ENCODE assay signal across 11 cellular contexts in genomic region chr11:47258317-47258902, GRCh38. TPM values are rescaled to one million over a fixed set of nuclear protein-coding genes. Genes with fewer than 3 reads are reported as not detected.
A peak's percentile ranks its signal among the peaks of the same experiment; 100 is the strongest.
DNase-seq lines count a peak whose midpoint lies in the region; ATAC-seq, FAIRE-seq and TF ChIP-seq lines count a peak whose summit lies in the region.
"Had no signal": no experiment of that assay in that cellular context is flagged by ENCODE, and none has a peak within 500 bp of the region (broad histone marks: within the 10 kb centered on the region; RNA-seq: fewer than 3 reads in every experiment).

No MANE protein-coding gene starts in this region.

- TF ChIP-seq EP300 in HepG2 (IDR thresholded peaks at IDR 0.05; ENCODE audit: low read depth in 2 of 2, low read length in 2 of 2) = no peak
- no peak for TF ChIP-seq EP300 in HepG2 (CRISPR knock-in tag; IDR thresholded peaks at IDR 0.05; ENCODE audit: borderline replicate concordance)

- intact Hi-C loops in MCF 10A (cut with micrococcal nuclease) (loop anchor here (2.0 kb wide), 1 partner anchor 90 kb away; no protein-coding TSS in a partner anchor), HepG2 (cut with micrococcal nuclease; ENCODE audit: unreplicated experiment) (loop anchor here (2.0 kb wide), 1 partner anchor 96 kb away; no protein-coding TSS in a partner anchor)

- H3K36me3 ChIP-seq in HEK293 (ENCODE audit: control insufficient read depth in 2 of 2, insufficient read depth in 1 of 2, low read length in 2 of 2) (peaks cover 0 to 9% of the 10 kb centered on the region in 2 experiments; a peak in 1 of 3 replicates), HepG2 (replicated peaks in 1 of 2; ENCODE audit: control insufficient read depth in 1 of 2, insufficient read depth in 2 of 2, low read length in 2 of 2) (peaks cover 1 to 2% of the 10 kb centered on the region in 2 experiments; a peak in 2 of 5 replicates), smooth muscle cell (ENCODE audit: low read depth) (no peaks in the 10 kb centered on the region)

- peak overlapping the region; percentile 80 for H3K4me3 Mint-ChIP-seq in MCF 10A (ENCODE audit: unreplicated experiment)

- H2AFZ ChIP-seq in HepG2 (ENCODE audit: low read length) (no peak overlapping the region), smooth muscle cell (ENCODE audit: low read depth) (peak overlapping the region; percentile 87)

- H3K79me2 ChIP-seq in HepG2 (ENCODE audit: insufficient read depth, low read length) (peaks cover 11% of the 10 kb centered on the region), smooth muscle cell (ENCODE audit: low read depth) (no peaks in the 10 kb centered on the region)

- H4K20me1 ChIP-seq in HepG2 (ENCODE audit: insufficient read depth, low read length) = no peaks in the 10 kb centered on the region
- no peaks in the 10 kb centered on the region for H4K20me1 ChIP-seq in smooth muscle cell (ENCODE audit: low read depth)

- H3K4me1 ChIP-seq in HEK293 (ENCODE audit: control insufficient read depth, insufficient read depth, low read length) = 0 out of 2 replicates have a peak, but pooled peaks cover 4% of the 10 kb centered on the region
- H3K4me1 ChIP-seq in HepG2 (ENCODE audit: insufficient read depth, low read length) = peaks cover 62% of the 10 kb centered on the region
- H3K4me1 ChIP-seq in smooth muscle cell (ENCODE audit: low read depth) = peaks cover 20% of the 10 kb centered on the region

- WGBS in HepG2 (ENCODE audit: low lambda C conversion rate) = 39% methylated on average over 11 of the region's 11 CpGs
- WGBS in smooth muscle cell (ENCODE audit: low lambda C conversion rate) = 81% methylated on average over 11 of the region's 11 CpGs

- no peak overlapping the region for H3K4me3 ChIP-seq in HEK293 (ENCODE audit: low read depth, low read length)
- peak overlapping the region; percentile 57 to 72 (median 65) for H3K4me3 ChIP-seq in HepG2 (replicated peaks in 1 of 3; ENCODE audit: insufficient read depth in 1 of 3, low read depth in 2 of 3, low read length in 3 of 3)
- H3K4me3 ChIP-seq in smooth muscle cell = peak overlapping the region; percentile 39
- H3K4me3 ChIP-seq: mucosa of descending colon had no signal

- no peak overlapping the region for H3K27ac ChIP-seq in HEK293 (ENCODE audit: extremely low read depth, low read depth, low read length)
- peak overlapping the region; percentile 74 for H3K27ac ChIP-seq in HepG2 (ENCODE audit: extremely low read length, insufficient read depth, low read length)
- peak overlapping the region; percentile 5 for H3K27ac ChIP-seq in smooth muscle cell (ENCODE audit: low read depth)

- in situ Hi-C loops in HepG2 (cut with HindIII; ENCODE audit: extremely low pct_ligation_motif_present, low pct_unique_long_range_greater_than_20kb) = no loop called here

- H3K9me3 ChIP-seq in HEK293 (ENCODE audit: control insufficient read depth, insufficient read depth, low read depth, low read length) (no peaks in the 10 kb centered on the region), HepG2 (ENCODE audit: low read length) (no peaks in the 10 kb centered on the region), smooth muscle cell (replicated peaks; ENCODE audit: low read depth) (no peaks in the 10 kb centered on the region)
- H3K9me3 ChIP-seq: mucosa of descending colon had no signal

- no peaks in the 10 kb centered on the region for H3K27me3 Mint-ChIP-seq in MCF 10A (ENCODE audit: insufficient read depth, unreplicated experiment)

- peaks cover 5% of the 10 kb centered on the region for H3K36me3 Mint-ChIP-seq in MCF 10A (ENCODE audit: insufficient read depth, unreplicated experiment)

- peaks cover 14% of the 10 kb centered on the region for H3F3A ChIP-seq in smooth muscle cell (ENCODE audit: low read depth)

- no peak for FAIRE-seq in HepG2 (lab: Jason Lieb, UNC)
- FAIRE-seq in HTR-8/SVneo (lab: Jason Lieb, UNC) = no peak

- CTCF ChIA-PET in HEK293 (lab: Yijun Ruan, JAX) = interaction anchor here (0.6 to 4.7 kb wide), 25 partner anchors 9 to 586 kb away, joined by 3 to 40 read pairs (median 5); partner anchors contain the start of genes ACP2, ARFGAP2 and DDB2
- CTCF ChIA-PET in MCF 10A (lab: Yijun Ruan, JAX) = interaction anchor here (0.6 to 4.2 kb wide), 17 partner anchors 10 to 595 kb away, joined by 3 to 33 read pairs (median 4); partner anchors contain the start of gene ACP2
- CTCF ChIA-PET in HepG2 (lab: Yijun Ruan, JAX; ENCODE audit: low intra/inter-chr PET ratio, low total read pairs) = interaction anchor here (3.7 to 4.3 kb wide), 2 partner anchors 80 to 97 kb away, joined by 20 to 27 read pairs; partner anchors contain the start of gene ARFGAP2

- POLR2A ChIA-PET in HEK293 (lab: Yijun Ruan, JAX) = interaction anchor here (1.3 to 2.4 kb wide), 7 partner anchors 10 to 42 kb away, joined by 3 to 12 read pairs (median 6); partner anchors contain the start of gene ACP2
- POLR2A ChIA-PET in MCF 10A (lab: Yijun Ruan, JAX) = interaction anchor here (0.7 to 3.3 kb wide), 8 partner anchors 8 to 73 kb away, joined by 3 to 38 read pairs (median 6); partner anchors contain the start of genes ACP2 and MADD
- POLR2A ChIA-PET in HepG2 (lab: Yijun Ruan, JAX) = interaction anchor here (0.8 to 4.3 kb wide), 19 partner anchors 9 to 95 kb away, joined by 3 to 106 read pairs (median 8); partner anchors contain the start of genes ACP2, ARFGAP2, DDB2 and MADD

- ATAC-seq in HepG2 (no peak), GM18511 (IDR thresholded peaks at IDR 0.05; ENCODE audit: unreplicated experiment) (no peak), GM21367 (IDR thresholded peaks at IDR 0.05; ENCODE audit: unreplicated experiment) (no peak)

- H3K27me3 ChIP-seq in HepG2 (ENCODE audit: control insufficient read depth in 1 of 2, insufficient read depth in 2 of 2, low read length in 2 of 2) = no peaks in the 10 kb centered on the region
- H3K27me3 ChIP-seq in smooth muscle cell (ENCODE audit: low read depth) = no peaks in the 10 kb centered on the region

- H3K4me2 ChIP-seq in HepG2 (ENCODE audit: low read depth, low read length) (peak overlapping the region; percentile 89), smooth muscle cell (peak overlapping the region; percentile 81)

- DNase-seq in MCF 10A (ENCODE audit: unreplicated experiment) (no peak), HepG2 (ENCODE audit: low spot score) (no peak), smooth muscle cell (lab: John Stamatoyannopoulos, UW; ENCODE audit: unreplicated experiment) (no peak), AG08395 (ENCODE audit: low spot score) (no peak), HTR-8/SVneo (ENCODE audit: insufficient read length, low spot score) (no peak)
- DNase-seq: activated CD4-positive, alpha-beta T cell treated with anti-CD3 and anti-CD28 coated beads, Interleukin-2, amount 50 U/mL, for 4 hours; DMS153 had no signal

- no peaks in the 10 kb centered on the region for H3K9me3 Mint-ChIP-seq in MCF 10A (ENCODE audit: unreplicated experiment)

- no peak for TF ChIP-seq POLR2A in HepG2 (IDR thresholded peaks at IDR 0.05; ENCODE audit: insufficient read depth in 1 of 2, low read depth in 2 of 2, low read length in 2 of 2)

- BruUV-seq in MCF 10A (replicated peaks; lab: Mats Ljungman, UMichigan) (no TSS peak), HepG2 (replicated peaks; lab: Mats Ljungman, UMichigan) (TSS peak; percentile 42)

- no peak for TF ChIP-seq RAD21 in HepG2 (CRISPR knock-in tag; IDR thresholded peaks at IDR 0.05)

- no peak for TF ChIP-seq CTCF in HEK293 (tag by site-specific recombination; IDR thresholded peaks at IDR 0.05)
- TF ChIP-seq CTCF in MCF 10A (IDR thresholded peaks at IDR 0.05; ENCODE audit: unreplicated experiment) = no peak
- no peak for TF ChIP-seq CTCF in HepG2 (CRISPR knock-in tag; IDR thresholded peaks at IDR 0.05)
- no peak for TF ChIP-seq CTCF in smooth muscle cell (IDR thresholded peaks at IDR 0.05; ENCODE audit: borderline replicate concordance, insufficient read depth, poor library complexity, severe bottlenecking)

- H3K9ac ChIP-seq in HepG2 (ENCODE audit: insufficient read depth, low read depth, low read length) (peak overlapping the region; percentile 64), smooth muscle cell (ENCODE audit: low read depth) (no peak overlapping the region)

- H3K4me1 Mint-ChIP-seq in MCF 10A (ENCODE audit: insufficient read depth, unreplicated experiment) = peaks cover 24% of the 10 kb centered on the region

- no peak overlapping the region for H3K27ac Mint-ChIP-seq in MCF 10A (ENCODE audit: low read depth, unreplicated experiment)

RNA-seq across cellular contexts. Expression of gene NR1H3, which starts 0.6 kb away (rescaled TPM):
- total RNA-seq in MCF 10A (2022) (17.8 and 20.0 TPM in 2 replicates), HepG2 (2016; rRNA removed; fragmentation: Illumina TruSeq; extraction: Trizol) (36.5 and 41.8 TPM in 2 replicates), smooth muscle cell (8.1 and 8.4 TPM in 2 replicates)
- total RNA-seq in HepG2 (2016; cell fraction: cytosol; rRNA removed; fragmentation: Illumina TruSeq; extraction: Trizol; ENCODE audit: low read depth) = 22.0 and 26.3 TPM in 2 replicates
- total RNA-seq in HepG2 (2016; cell fraction: insoluble cytoplasmic fraction; rRNA removed; fragmentation: Illumina TruSeq; extraction: Trizol) = 41.4 and 43.5 TPM in 2 replicates
- 46.0 and 47.2 TPM in 2 replicates for total RNA-seq in HepG2 (2016; cell fraction: membrane; rRNA removed; fragmentation: Illumina TruSeq; extraction: Trizol)
- 30.2 and 30.9 TPM in 2 replicates for total RNA-seq in HepG2 (2016; cell fraction: nucleus; rRNA removed; fragmentation: Illumina TruSeq; extraction: Trizol)
- polyA plus RNA-seq in HepG2 (2011; rRNA removed) (102 and 115 TPM in 2 replicates), smooth muscle cell (13.7 and 19.2 TPM in 2 replicates)
- polyA plus RNA-seq in HepG2 (2011; cell fraction: cytosol; rRNA removed) = 63.3 and 100 TPM in 2 replicates
- polyA plus RNA-seq in HepG2 (2011; cell fraction: nucleus; rRNA removed) = 260 and 267 TPM in 2 replicates
- 31.6 and 34.5 TPM in 2 replicates for polyA plus RNA-seq in HepG2 (2012)
- polyA plus RNA-seq in HepG2 (2016; cell fraction: cytosol; fragmentation: Illumina TruSeq; extraction: Trizol; ENCODE audit: low read depth) = 18.8 and 21.2 TPM in 2 replicates
- 29.3 and 35.1 TPM in 2 replicates for polyA plus RNA-seq in HepG2 (2016; cell fraction: insoluble cytoplasmic fraction; fragmentation: Illumina TruSeq; extraction: Trizol; ENCODE audit: low read depth)
- polyA plus RNA-seq in HepG2 (2016; cell fraction: membrane; fragmentation: Illumina TruSeq; extraction: Trizol; ENCODE audit: low read depth) = 29.5 and 32.4 TPM in 2 replicates
- 72.4 and 72.5 TPM in 2 replicates for polyA plus RNA-seq in HepG2 (2016; cell fraction: nucleus; fragmentation: Illumina TruSeq; extraction: Trizol; ENCODE audit: insufficient read depth, low read depth)
- 123 and 184 TPM in 2 replicates for polyA minus RNA-seq in HepG2 (2011; rRNA and poly(A)+ RNA removed; ENCODE audit: low replicate concordance)
- 21.1 and 25.4 TPM in 2 replicates for polyA minus RNA-seq in HepG2 (2011; cell fraction: cytosol; rRNA and poly(A)+ RNA removed)
- polyA minus RNA-seq in HepG2 (2011; cell fraction: nucleus; rRNA and poly(A)+ RNA removed) = 36.3 and 39.8 TPM in 2 replicates

RNA-seq across cellular contexts. Expression of gene ACP2, which starts 9.8 kb away (rescaled TPM):
- 18.7 and 23.7 TPM in 2 replicates for total RNA-seq in MCF 10A (2022)
- total RNA-seq in HepG2 (2016; rRNA removed; fragmentation: Illumina TruSeq; extraction: Trizol) = 7.8 and 20.2 TPM in 2 replicates
- total RNA-seq in HepG2 (2016; cell fraction: cytosol; rRNA removed; fragmentation: Illumina TruSeq; extraction: Trizol; ENCODE audit: low read depth) = 4.1 and 4.5 TPM in 2 replicates
- total RNA-seq in HepG2 (2016; cell fraction: insoluble cytoplasmic fraction; rRNA removed; fragmentation: Illumina TruSeq; extraction: Trizol) = 6.4 and 19.4 TPM in 2 replicates
- total RNA-seq in HepG2 (2016; cell fraction: membrane; rRNA removed; fragmentation: Illumina TruSeq; extraction: Trizol) = 7.4 and 7.6 TPM in 2 replicates
- 22.3 and 27.4 TPM in 2 replicates for total RNA-seq in HepG2 (2016; cell fraction: nucleus; rRNA removed; fragmentation: Illumina TruSeq; extraction: Trizol)
- polyA plus RNA-seq in HepG2 (2011; rRNA removed) = 17.7 and 27.5 TPM in 2 replicates
- polyA plus RNA-seq in HepG2 (2011; cell fraction: cytosol; rRNA removed) = 11.6 and 12.5 TPM in 2 replicates
- polyA plus RNA-seq in HepG2 (2011; cell fraction: nucleus; rRNA removed) = 57.6 and 68.7 TPM in 2 replicates
- 14.7 and 15.9 TPM in 2 replicates for polyA plus RNA-seq in HepG2 (2012)
- 3.3 and 3.6 TPM in 2 replicates for polyA plus RNA-seq in HepG2 (2016; cell fraction: cytosol; fragmentation: Illumina TruSeq; extraction: Trizol; ENCODE audit: low read depth)
- 6.0 and 8.7 TPM in 2 replicates for polyA plus RNA-seq in HepG2 (2016; cell fraction: insoluble cytoplasmic fraction; fragmentation: Illumina TruSeq; extraction: Trizol; ENCODE audit: low read depth)
- polyA plus RNA-seq in HepG2 (2016; cell fraction: membrane; fragmentation: Illumina TruSeq; extraction: Trizol; ENCODE audit: low read depth) = 6.0 and 6.5 TPM in 2 replicates
- 38.9 and 42.1 TPM in 2 replicates for polyA plus RNA-seq in HepG2 (2016; cell fraction: nucleus; fragmentation: Illumina TruSeq; extraction: Trizol; ENCODE audit: insufficient read depth, low read depth)
- polyA minus RNA-seq in HepG2 (2011; rRNA and poly(A)+ RNA removed; ENCODE audit: low replicate concordance) = 55.8 and 92.1 TPM in 2 replicates
- polyA minus RNA-seq in HepG2 (2011; cell fraction: cytosol; rRNA and poly(A)+ RNA removed) = 13.0 and 13.5 TPM in 2 replicates
- polyA minus RNA-seq in HepG2 (2011; cell fraction: nucleus; rRNA and poly(A)+ RNA removed) = 35.7 and 37.6 TPM in 2 replicates
- total RNA-seq in smooth muscle cell = 31.4 and 62.4 TPM in 2 replicates
- 25.0 and 26.3 TPM in 2 replicates for polyA plus RNA-seq in smooth muscle cell

RNA-seq across cellular contexts. Expression of gene MADD, which starts 11.5 kb away (rescaled TPM):
- total RNA-seq in MCF 10A (2022) (23.4 and 24.8 TPM in 2 replicates), HepG2 (2016; rRNA removed; fragmentation: Illumina TruSeq; extraction: Trizol) (16.4 and 18.0 TPM in 2 replicates), smooth muscle cell (24.2 and 27.7 TPM in 2 replicates)
- 3.6 and 4.8 TPM in 2 replicates for total RNA-seq in HepG2 (2016; cell fraction: cytosol; rRNA removed; fragmentation: Illumina TruSeq; extraction: Trizol; ENCODE audit: low read depth)
- 14.2 and 17.9 TPM in 2 replicates for total RNA-seq in HepG2 (2016; cell fraction: insoluble cytoplasmic fraction; rRNA removed; fragmentation: Illumina TruSeq; extraction: Trizol)
- 5.8 and 6.9 TPM in 2 replicates for total RNA-seq in HepG2 (2016; cell fraction: membrane; rRNA removed; fragmentation: Illumina TruSeq; extraction: Trizol)
- 21.5 and 24.2 TPM in 2 replicates for total RNA-seq in HepG2 (2016; cell fraction: nucleus; rRNA removed; fragmentation: Illumina TruSeq; extraction: Trizol)
- polyA plus RNA-seq in HepG2 (2011; rRNA removed) (29.2 and 30.1 TPM in 2 replicates), smooth muscle cell (13.1 and 15.0 TPM in 2 replicates)
- 18.0 and 18.1 TPM in 2 replicates for polyA plus RNA-seq in HepG2 (2011; cell fraction: cytosol; rRNA removed)
- polyA plus RNA-seq in HepG2 (2011; cell fraction: nucleus; rRNA removed) = 70.7 and 85.3 TPM in 2 replicates
- 18.8 and 27.6 TPM in 2 replicates for polyA plus RNA-seq in HepG2 (2012)
- 0.83 and 0.84 TPM in 2 replicates for polyA plus RNA-seq in HepG2 (2016; cell fraction: cytosol; fragmentation: Illumina TruSeq; extraction: Trizol; ENCODE audit: low read depth)
- 11.1 and 13.7 TPM in 2 replicates for polyA plus RNA-seq in HepG2 (2016; cell fraction: insoluble cytoplasmic fraction; fragmentation: Illumina TruSeq; extraction: Trizol; ENCODE audit: low read depth)
- polyA plus RNA-seq in HepG2 (2016; cell fraction: membrane; fragmentation: Illumina TruSeq; extraction: Trizol; ENCODE audit: low read depth) = 2.4 TPM in 2 replicates
- polyA plus RNA-seq in HepG2 (2016; cell fraction: nucleus; fragmentation: Illumina TruSeq; extraction: Trizol; ENCODE audit: insufficient read depth, low read depth) = 52.0 and 53.3 TPM in 2 replicates
- polyA minus RNA-seq in HepG2 (2011; rRNA and poly(A)+ RNA removed; ENCODE audit: low replicate concordance) = 124 and 272 TPM in 2 replicates
- polyA minus RNA-seq in HepG2 (2011; cell fraction: cytosol; rRNA and poly(A)+ RNA removed) = 14.4 and 19.1 TPM in 2 replicates
- polyA minus RNA-seq in HepG2 (2011; cell fraction: nucleus; rRNA and poly(A)+ RNA removed) = 40.8 and 44.3 TPM in 2 replicates

RNA-seq across cellular contexts. Expression of gene DDB2, which starts 43.6 kb away (rescaled TPM):
- 62.8 and 78.3 TPM in 2 replicates for total RNA-seq in MCF 10A (2022)
- total RNA-seq in HepG2 (2016; rRNA removed; fragmentation: Illumina TruSeq; extraction: Trizol) = 83.4 and 88.1 TPM in 2 replicates
- total RNA-seq in HepG2 (2016; cell fraction: cytosol; rRNA removed; fragmentation: Illumina TruSeq; extraction: Trizol; ENCODE audit: low read depth) = 42.2 and 43.5 TPM in 2 replicates
- 83.5 and 97.1 TPM in 2 replicates for total RNA-seq in HepG2 (2016; cell fraction: insoluble cytoplasmic fraction; rRNA removed; fragmentation: Illumina TruSeq; extraction: Trizol)
- total RNA-seq in HepG2 (2016; cell fraction: membrane; rRNA removed; fragmentation: Illumina TruSeq; extraction: Trizol) = 57.3 and 60.8 TPM in 2 replicates
- total RNA-seq in HepG2 (2016; cell fraction: nucleus; rRNA removed; fragmentation: Illumina TruSeq; extraction: Trizol) = 58.4 and 60.1 TPM in 2 replicates
- 66.8 and 71.4 TPM in 2 replicates for polyA plus RNA-seq in HepG2 (2011; rRNA removed)
- 52.8 and 58.0 TPM in 2 replicates for polyA plus RNA-seq in HepG2 (2011; cell fraction: cytosol; rRNA removed)
- 181 and 193 TPM in 2 replicates for polyA plus RNA-seq in HepG2 (2011; cell fraction: nucleus; rRNA removed)
- polyA plus RNA-seq in HepG2 (2012) = 46.8 and 59.0 TPM in 2 replicates
- polyA plus RNA-seq in HepG2 (2016; cell fraction: cytosol; fragmentation: Illumina TruSeq; extraction: Trizol; ENCODE audit: low read depth) = 33.5 and 35.4 TPM in 2 replicates
- 91.3 and 93.6 TPM in 2 replicates for polyA plus RNA-seq in HepG2 (2016; cell fraction: insoluble cytoplasmic fraction; fragmentation: Illumina TruSeq; extraction: Trizol; ENCODE audit: low read depth)
- polyA plus RNA-seq in HepG2 (2016; cell fraction: membrane; fragmentation: Illumina TruSeq; extraction: Trizol; ENCODE audit: low read depth) = 43.2 and 43.8 TPM in 2 replicates
- 125 and 136 TPM in 2 replicates for polyA plus RNA-seq in HepG2 (2016; cell fraction: nucleus; fragmentation: Illumina TruSeq; extraction: Trizol; ENCODE audit: insufficient read depth, low read depth)
- 62.5 and 94.9 TPM in 2 replicates for polyA minus RNA-seq in HepG2 (2011; rRNA and poly(A)+ RNA removed; ENCODE audit: low replicate concordance)
- polyA minus RNA-seq in HepG2 (2011; cell fraction: cytosol; rRNA and poly(A)+ RNA removed) = 19.2 and 26.2 TPM in 2 replicates
- 62.4 and 65.9 TPM in 2 replicates for polyA minus RNA-seq in HepG2 (2011; cell fraction: nucleus; rRNA and poly(A)+ RNA removed)
- 60.1 and 64.4 TPM in 2 replicates for total RNA-seq in smooth muscle cell
- 96.0 and 104 TPM in 2 replicates for polyA plus RNA-seq in smooth muscle cell

Comparison
In these comparisons a context has a peak if more than half of its experiments do, and no peak if none do; other contexts are left out.
1. Of the 63 proteins assayed by ChIP-seq in both HepG2 and HEK293: peak only in HepG2: ZNF629; only in HEK293: none; in both: ZNF121; in neither: 61.